ENCODE assay signal across 18 cellular contexts in genomic region chr3:141537866-141538265, GRCh38.
"Had no signal": no experiment of that assay in that cellular context is flagged by ENCODE, and none has a peak within 500 bp of the region (broad histone marks: within the 10 kb centered on the region; RNA-seq: fewer than 3 reads in every experiment).

No MANE protein-coding gene starts in this region.

- H3K4me3 ChIP-seq: colonic mucosa, lower lobe of right lung, thoracic aorta had no signal

- H3K27ac ChIP-seq: colonic mucosa, lower lobe of right lung, thoracic aorta, WERI-Rb-1 had no signal

- H3K27me3 Mint-ChIP-seq: activated naive CD8-positive, alpha-beta T cell treated with anti-CD3 and anti-CD28 coated beads for 36 hours; stimulated activated naive B cell treated with anti-CD40 and anti-IgM and Interleukin-4, amounts not matched to agents 10 μg/mL and 1 μg/mL and 100 μg/mL, for 72 hours had no signal

- H3K4me1 Mint-ChIP-seq: endodermal cell had no signal

- H3K9me3 ChIP-seq: colonic mucosa, thoracic aorta had no signal

- H3K4me3 Mint-ChIP-seq: activated naive CD8-positive, alpha-beta T cell treated with anti-CD3 and anti-CD28 coated beads for 36 hours; endodermal cell; nephron; stimulated activated naive B cell treated with anti-CD40 and anti-IgM and Interleukin-4, amounts not matched to agents 10 μg/mL and 1 μg/mL and 100 μg/mL, for 72 hours had no signal

- H3K4me1 ChIP-seq: colonic mucosa, lower lobe of right lung had no signal

- DNase-seq: activated CD4-positive, alpha-beta T cell treated with anti-CD3 and anti-CD28 coated beads for 1 hour; activated CD4-positive, alpha-beta T cell treated with anti-CD3 and anti-CD28 coated beads, Interleukin-2, amount 50 U/mL, for 4 hours; activated naive CD8-positive, alpha-beta T cell treated with anti-CD3 and anti-CD28 coated beads for 36 hours; amniotic stem cell; colonic mucosa; endodermal cell; foreskin fibroblast; hippocampal formation; islet precursor cell; left colon; lower lobe of right lung; nucleus accumbens; stimulated activated CD4-positive, alpha-beta T cell treated with anti-CD3 and anti-CD28 coated beads, Interleukin-4, amount 100 ng/mL, for 4 hours; stimulated activated naive B cell treated with anti-CD40 and anti-IgM and Interleukin-4, amounts not matched to agents 10 μg/mL and 1 μg/mL and 100 μg/mL, for 72 hours; WERI-Rb-1 had no signal

- H3K27me3 ChIP-seq: colonic mucosa had no signal

- ATAC-seq: left colon; lower lobe of right lung; sciatic nerve; stimulated activated naive B cell treated with anti-CD40 and anti-IgM and Interleukin-4, amounts not matched to agents 10 μg/mL and 1 μg/mL and 100 μg/mL, for 72 hours had no signal

- H3K36me3 ChIP-seq: colonic mucosa, WERI-Rb-1 had no signal

- H3K27ac Mint-ChIP-seq: activated naive CD8-positive, alpha-beta T cell treated with anti-CD3 and anti-CD28 coated beads for 36 hours; endodermal cell; stimulated activated naive B cell treated with anti-CD40 and anti-IgM and Interleukin-4, amounts not matched to agents 10 μg/mL and 1 μg/mL and 100 μg/mL, for 72 hours had no signal
